In the genomic region with DNA sequence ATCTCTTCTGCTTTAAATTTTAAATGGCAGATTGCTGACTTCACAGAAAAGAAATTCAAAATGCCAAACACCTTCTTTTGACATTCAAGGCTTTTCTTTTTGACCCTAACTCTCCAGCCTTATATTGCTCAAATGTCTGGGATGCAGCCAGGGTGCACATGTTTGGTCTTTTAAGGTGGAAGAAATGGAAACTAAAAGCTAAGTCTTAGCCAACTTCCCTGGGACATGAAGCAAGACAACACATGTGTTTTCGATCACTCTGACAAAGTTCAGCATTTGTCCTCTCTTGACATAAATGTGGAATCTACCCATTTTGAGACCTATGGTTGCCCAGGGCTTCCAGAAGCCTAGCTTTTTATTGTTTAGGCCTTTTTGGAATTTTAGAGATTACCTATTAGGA, we compare ENCODE assay signal across 21 cellular contexts.
"Had no signal": no experiment of that assay in that cellular context is flagged by ENCODE, and none has a peak within 500 bp of the region (broad histone marks: within the 10 kb centered on the region; RNA-seq: fewer than 3 reads in every experiment).

No MANE protein-coding gene starts in this region.

- H3K4me2 ChIP-seq: neural progenitor cell had no signal

- H3K4me3 ChIP-seq: body of pancreas, heart right ventricle, neural progenitor cell, ovary, stomach, thoracic aorta had no signal

- H3K27me3 ChIP-seq: body of pancreas, heart right ventricle, neural progenitor cell, ovary, stomach had no signal

- H2AFZ ChIP-seq: neural progenitor cell had no signal

- ATAC-seq: activated CD8-positive, alpha-beta memory T cell treated with anti-CD3 and anti-CD28 coated beads, Interleukin-2, amount 10 ng/mL, durations not matched to agents 7 days and 5 days; body of pancreas; SK-N-SH treated with all-trans-retinoic acid at 6 μM for 48 hours had no signal

- DNase-seq: activated CD4-positive, alpha-beta memory T cell treated with anti-CD3 and anti-CD28 coated beads for 36 hours; activated CD4-positive, alpha-beta T cell treated with anti-CD3 and anti-CD28 coated beads for 1 hour; activated CD8-positive, alpha-beta memory T cell treated with anti-CD3 and anti-CD28 coated beads, Interleukin-2, amount 10 ng/mL, durations not matched to agents 7 days and 5 days; activated effector memory CD4-positive, alpha-beta T cell treated with Interleukin-2 at 50 U/mL for 16 hours; activated T-cell treated with anti-CD3 and anti-CD28 coated beads, Interleukin-2, amount 50 U/mL, for 1 hour; body of pancreas; dermis blood vessel endothelial cell; erythroblast; heart right ventricle; naive B cell; ovary; stimulated activated CD4-positive, alpha-beta T cell treated with anti-CD3 and anti-CD28 coated beads, Interleukin-12 subunit alpha, Interleukin-12 subunit beta, amount 100 ng/mL, for 4 hours; stimulated activated CD4-positive, alpha-beta T cell treated with anti-CD3 and anti-CD28 coated beads, Interleukin-2, amount 100 ng/mL, for 24 hours; stomach; T-helper 1 cell; T1000 had no signal

- H3K4me1 ChIP-seq: body of pancreas, heart right ventricle, neural progenitor cell, stomach had no signal

- FAIRE-seq: frontal cortex had no signal

- H3K9ac ChIP-seq: neural progenitor cell had no signal

- H3K9me3 ChIP-seq: body of pancreas, heart right ventricle, ovary, stomach, thoracic aorta had no signal

- H3K36me3 ChIP-seq: heart right ventricle, neural progenitor cell, ovary, stomach, thoracic aorta had no signal

- H3K27ac ChIP-seq: body of pancreas, heart right ventricle, neural progenitor cell, ovary, stomach, thoracic aorta, VCaP had no signal
